25 cellular contexts compared by ENCODE assay signal in the genomic region with DNA sequence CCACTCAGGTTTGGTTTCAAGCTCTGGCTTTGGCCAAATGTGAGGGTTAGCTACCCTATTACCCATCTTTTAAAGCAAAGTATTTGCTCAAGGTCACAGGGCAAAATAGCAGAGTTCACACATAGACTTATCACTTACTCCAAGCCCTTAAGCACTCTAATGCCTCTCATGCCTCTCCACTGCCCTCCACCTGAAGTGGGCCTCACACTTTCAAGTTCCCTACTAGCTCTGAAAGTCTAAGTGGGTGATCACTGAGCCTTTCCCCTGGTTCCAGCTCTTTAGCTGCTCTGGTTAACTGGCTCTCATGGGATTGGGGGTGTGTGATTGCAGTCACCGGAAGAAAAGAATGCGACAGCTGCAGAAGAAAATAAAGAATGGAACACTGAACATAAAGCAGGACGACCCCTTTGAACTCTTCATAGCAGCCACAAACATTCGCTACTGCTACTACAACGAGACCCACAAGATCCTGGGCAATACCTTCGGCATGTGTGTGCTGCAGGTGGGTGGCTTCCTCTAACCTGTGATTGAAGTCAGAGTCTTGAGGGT.
"Had no signal": no experiment of that assay in that cellular context is flagged by ENCODE, and none has a peak within 500 bp of the region (broad histone marks: within the 10 kb centered on the region; RNA-seq: fewer than 3 reads in every experiment).

No MANE protein-coding gene starts in this region.

- H3K4me2 ChIP-seq: KMS-11, SK-N-SH had no signal

- H3K4me3 ChIP-seq: K562 had no signal

- ATAC-seq: K562, Panc1, PC-3 had no signal

- H3K9me3 Mint-ChIP-seq: IgD-negative memory B cell had no signal

- H3K27me3 Mint-ChIP-seq: IgD-negative memory B cell had no signal

- H3K4me3 Mint-ChIP-seq: IgD-negative memory B cell had no signal

- DNase-seq: Kasumi-1, NCI-H1092, NCI-H1105 treated with DMSO at 0.1 percent for 48 hours, NCI-H1417 treated with DMSO at 0.1 percent for 48 hours, NCI-H146, NCI-H1694 treated with DMSO at 0.1 percent for 48 hours, NCI-H1930, NCI-H2081, NCI-H2107, NCI-H226, NCI-H446, NCI-H510A, NCI-H524 treated with DMSO at 0.1 percent for 48 hours, NCI-H69, NCI-H774, PC-3, SHP77, SK-N-SH, SW 1271 had no signal

- H3K27ac ChIP-seq: HL-60, KMS-11, RWPE1 had no signal

- H3K9ac ChIP-seq: KMS-11, SK-N-SH had no signal

- H3K9me3 ChIP-seq: SK-N-SH had no signal

- H3K27ac Mint-ChIP-seq: IgD-negative memory B cell had no signal
